Comparison of ENCODE assay signal across 14 cellular contexts in the genomic region with DNA sequence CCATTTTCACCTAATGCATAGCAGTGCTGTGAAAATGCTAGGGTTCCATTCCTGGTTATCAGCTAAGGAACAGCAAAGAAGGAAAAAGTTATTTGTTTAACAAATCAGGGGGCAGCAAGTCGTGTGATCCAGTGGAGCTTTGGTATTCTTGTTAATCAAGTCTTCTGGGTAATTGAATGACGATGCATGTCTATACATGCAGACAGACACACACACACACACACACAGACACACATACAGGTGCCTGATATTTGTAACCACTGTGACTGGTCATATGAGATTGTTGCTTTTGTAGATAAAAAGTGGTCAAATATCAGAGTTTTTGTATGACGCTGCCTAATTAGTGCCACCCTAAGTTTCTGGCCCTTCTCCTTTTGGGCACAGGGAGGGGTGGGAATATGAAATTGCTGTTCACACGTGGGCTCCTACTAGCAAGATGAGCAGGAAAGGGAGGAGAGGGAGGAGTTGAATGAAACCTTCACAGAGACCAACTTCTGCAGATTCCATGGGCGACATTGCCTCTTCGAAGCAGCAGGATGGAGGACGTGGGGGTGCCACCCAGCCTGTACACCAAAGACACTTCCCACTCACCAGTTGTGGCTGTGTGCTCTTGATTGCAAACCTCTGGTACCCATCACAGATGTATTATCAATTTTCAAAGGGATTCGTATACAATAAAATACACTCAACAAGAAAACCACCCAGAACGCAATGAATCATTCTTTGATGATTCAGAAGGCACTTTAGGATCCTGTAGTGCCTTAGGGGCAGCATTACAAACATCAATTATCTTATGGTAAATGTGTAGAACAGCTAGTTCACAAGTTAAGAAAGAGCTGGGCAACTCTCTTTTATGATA.
DNase-seq lines count a peak whose midpoint lies in the region; ATAC-seq and TF ChIP-seq lines count a peak whose summit lies in the region.
"Had no signal": no experiment of that assay in that cellular context is flagged by ENCODE, and none has a peak within 500 bp of the region (broad histone marks: within the 10 kb centered on the region; RNA-seq: fewer than 3 reads in every experiment).

No MANE protein-coding gene starts in this region.

- H3K27ac Mint-ChIP-seq in activated naive CD4-positive, alpha-beta T cell treated with anti-CD3 and anti-CD28 coated beads, Interleukin-2, amount 50 U/mL, for 24 hours, result peak overlapping the region; percentile 80
- H3K27ac Mint-ChIP-seq in nephron progenitor cell, result peak overlapping the region; percentile 15
- H3K27ac Mint-ChIP-seq: GM23338 had no signal

- H3K4me1 Mint-ChIP-seq in activated naive CD4-positive, alpha-beta T cell treated with anti-CD3 and anti-CD28 coated beads, Interleukin-2, amount 50 U/mL, for 24 hours, result peaks cover 32% of the 10 kb centered on the region
- H3K4me1 Mint-ChIP-seq in nephron progenitor cell, result peaks cover 39% of the 10 kb centered on the region

- H3K27me3 Mint-ChIP-seq in activated naive CD4-positive, alpha-beta T cell treated with anti-CD3 and anti-CD28 coated beads, Interleukin-2, amount 50 U/mL, for 24 hours, result no peaks in the 10 kb centered on the region
- peaks cover 6% of the 10 kb centered on the region for H3K27me3 Mint-ChIP-seq in nephron progenitor cell (ENCODE audit: low read depth, poor library complexity)

- TF ChIP-seq CTCF in nephron progenitor cell (IDR thresholded peaks at IDR 0.05), result no peak

- no peaks in the 10 kb centered on the region for H3K9me3 Mint-ChIP-seq in activated naive CD4-positive, alpha-beta T cell treated with anti-CD3 and anti-CD28 coated beads, Interleukin-2, amount 50 U/mL, for 24 hours
- peaks cover under 1% of the 10 kb centered on the region for H3K9me3 Mint-ChIP-seq in nephron progenitor cell
- H3K9me3 Mint-ChIP-seq: GM23338 had no signal

- H3K4me3 Mint-ChIP-seq in activated naive CD4-positive, alpha-beta T cell treated with anti-CD3 and anti-CD28 coated beads, Interleukin-2, amount 50 U/mL, for 24 hours, result peak overlapping the region; percentile 24
- no peak overlapping the region for H3K4me3 Mint-ChIP-seq in nephron progenitor cell
- H3K4me3 Mint-ChIP-seq: GM23338 had no signal

- no peaks in the 10 kb centered on the region for H3K36me3 Mint-ChIP-seq in activated naive CD4-positive, alpha-beta T cell treated with anti-CD3 and anti-CD28 coated beads, Interleukin-2, amount 50 U/mL, for 24 hours
- H3K36me3 Mint-ChIP-seq in nephron progenitor cell (ENCODE audit: low read depth), result peaks cover under 1% of the 10 kb centered on the region

- peak; percentile 17 for DNase-seq in DMS53 treated with DMSO at 0.1 percent for 48 hours (lab: John Stamatoyannopoulos, UW; ENCODE audit: unreplicated experiment)
- DNase-seq in HS-27A (ENCODE audit: low read depth), result peak; percentile 46
- DNase-seq in nephron progenitor cell, result no peak
- no peak for DNase-seq in left ventricle myocardium superior
- DNase-seq in amniotic stem cell (lab: John Stamatoyannopoulos, UW), result no peak
- no peak for DNase-seq in GOT3 (lab: John Stamatoyannopoulos, UW)
- DNase-seq in posterior cingulate gyrus, result no peak
- DNase-seq: COR-L47, KG1, NCI-H2107, T1000 had no signal

- ATAC-seq in left ventricle myocardium superior, result no peak
- ATAC-seq: GM23338, left lobe of liver had no signal

- intact Hi-C loops in left ventricle myocardium superior (cut with micrococcal nuclease), result no loop called here
- intact Hi-C loops in posterior cingulate gyrus (cut with DNase I), result no loop called here

Comparison
In these comparisons a context has a peak if more than half of its experiments do, and no peak if none do; other contexts are left out.
1. DNase-seq: peak in DMS53 treated with DMSO at 0.1 percent for 48 hours (single experiment) and HS-27A (single experiment); none in nephron progenitor cell (single experiment), left ventricle myocardium superior (single experiment), amniotic stem cell (single experiment), GOT3 (single experiment) and posterior cingulate gyrus (0 of 10).